In the genomic region with DNA sequence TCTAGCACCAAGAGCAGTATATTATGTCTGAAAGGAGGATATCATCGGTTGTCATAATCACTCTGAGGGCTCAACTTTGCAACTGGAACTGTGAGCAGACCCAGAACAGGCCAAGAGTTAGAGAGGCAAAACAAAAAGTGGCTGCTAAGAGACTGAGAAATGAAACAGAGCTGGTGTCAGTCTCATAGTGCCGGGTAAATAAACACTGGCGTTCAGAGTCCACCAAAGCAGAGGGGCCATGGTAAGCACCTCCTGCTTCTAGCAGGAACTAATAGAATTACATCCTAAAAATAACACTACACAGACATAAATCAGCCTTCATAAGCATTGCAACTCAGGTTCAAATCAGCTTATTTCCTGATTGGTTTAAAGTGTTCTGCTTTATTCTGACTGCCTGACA, we compare ENCODE assay signal across 10 cellular contexts. TPM values are rescaled to one million over a fixed set of nuclear protein-coding genes. Genes with fewer than 3 reads are reported as not detected.
DNase-seq lines count a peak whose midpoint lies in the region; ATAC-seq and TF ChIP-seq lines count a peak whose summit lies in the region.
"Had no signal": no experiment of that assay in that cellular context is flagged by ENCODE, and none has a peak within 500 bp of the region (broad histone marks: within the 10 kb centered on the region; RNA-seq: fewer than 3 reads in every experiment).

No MANE protein-coding gene starts in this region.

- H3K27ac ChIP-seq in PC-3 (ENCODE audit: low read length), result no peak overlapping the region

- no peaks in the 10 kb centered on the region for H3K9me2 ChIP-seq in PC-3 (replicated peaks; ENCODE audit: low read length)

- H3K9ac ChIP-seq in PC-3 (ENCODE audit: low read length), result no peak overlapping the region

- no peaks in the 10 kb centered on the region for H3K79me2 ChIP-seq in PC-3 (ENCODE audit: low read length)

- ATAC-seq in GM18505 (IDR thresholded peaks at IDR 0.05; ENCODE audit: unreplicated experiment) (peak; percentile 75), GM21526 (IDR thresholded peaks at IDR 0.05; ENCODE audit: low FRiP score, unreplicated experiment) (peak; percentile 87), HG03135 (IDR thresholded peaks at IDR 0.05; ENCODE audit: unreplicated experiment) (peak; percentile 99), Right ventricle myocardium superior (ENCODE audit: poor library complexity) (peak; percentile 98), PC-3 (no peak)

- H3F3A ChIP-seq in PC-3 (ENCODE audit: low read length, unreplicated experiment), result no peaks in the 10 kb centered on the region

- TF ChIP-seq POLR2A in GM18505 (IDR thresholded peaks at IDR 0.05; ENCODE audit: borderline replicate concordance, extremely low read depth, insufficient read depth, insufficient read length), result no peak

- DNase-seq in Right ventricle myocardium superior (no peak), PC-3 (no peak), HEK293T (ENCODE audit: extremely low spot score) (no peak), NCI-H524 (lab: John Stamatoyannopoulos, UW) (no peak), NCI-H187 treated with DMSO at 0.1 percent for 48 hours (lab: John Stamatoyannopoulos, UW) (no peak)
- DNase-seq: activated effector memory CD4-positive, alpha-beta T cell treated with Interleukin-2 at 50 U/mL for 16 hours; head of caudate nucleus had no signal

- no peak overlapping the region for H3K4me2 ChIP-seq in PC-3 (ENCODE audit: low read length)

- TF ChIP-seq CTCF in PC-3 (conservative IDR thresholded peaks at IDR 0.05; ENCODE audit: low read depth, low read length), result no peak

- intact Hi-C loops in Right ventricle myocardium superior (cut with DNase I), result no loop called here
- intact Hi-C loops in PC-3 (cut with micrococcal nuclease), result no loop called here

- no peak overlapping the region for H2AFZ ChIP-seq in PC-3 (ENCODE audit: low read length)

- POLR2A ChIA-PET in PC-3 (lab: Charles Lee; ENCODE audit: unreplicated experiment), result no interaction called here
- POLR2A ChIA-PET in HEK293T (lab: Yijun Ruan, JAX), result no interaction called here

- H3K4me3 ChIP-seq in PC-3 (ENCODE audit: low read length), result no peak overlapping the region

- H3K27me3 ChIP-seq in PC-3 (ENCODE audit: low read length), result no peaks in the 10 kb centered on the region

- H3K9me3 ChIP-seq in PC-3 (ENCODE audit: low read length), result no peaks in the 10 kb centered on the region

- no TSS peak for BruUV-seq in PC-3 (replicated peaks; lab: Mats Ljungman, UMichigan)

- CTCF ChIA-PET in PC-3 (lab: Charles Lee) (no interaction called here), HEK293T (lab: Yijun Ruan, JAX) (interaction anchor here (1.0 kb wide), 1 partner anchor 11 kb away, joined by 6 read pairs; a partner anchor contains a TSS)

- H3K4me1 ChIP-seq in PC-3 (ENCODE audit: insufficient read depth, low read length), result no peaks in the 10 kb centered on the region

- H3K36me3 ChIP-seq in PC-3 (ENCODE audit: low read depth, low read length), result no peaks in the 10 kb centered on the region

- H4K20me1 ChIP-seq in PC-3 (ENCODE audit: low read length), result no peaks in the 10 kb centered on the region

TF ChIP-seq in HEK293T, 16 proteins besides CTCF, POLR2A, EP300 and RAD21:
- no peak for TF ChIP-seq ARNT (IDR thresholded peaks at IDR 0.05)
- TF ChIP-seq BHLHE40 (IDR thresholded peaks at IDR 0.05; ENCODE audit: borderline replicate concordance), result no peak
- TF ChIP-seq L3MBTL2 (conservative IDR thresholded peaks at IDR 0.05), result no peak
- TF ChIP-seq, protein P1, sequence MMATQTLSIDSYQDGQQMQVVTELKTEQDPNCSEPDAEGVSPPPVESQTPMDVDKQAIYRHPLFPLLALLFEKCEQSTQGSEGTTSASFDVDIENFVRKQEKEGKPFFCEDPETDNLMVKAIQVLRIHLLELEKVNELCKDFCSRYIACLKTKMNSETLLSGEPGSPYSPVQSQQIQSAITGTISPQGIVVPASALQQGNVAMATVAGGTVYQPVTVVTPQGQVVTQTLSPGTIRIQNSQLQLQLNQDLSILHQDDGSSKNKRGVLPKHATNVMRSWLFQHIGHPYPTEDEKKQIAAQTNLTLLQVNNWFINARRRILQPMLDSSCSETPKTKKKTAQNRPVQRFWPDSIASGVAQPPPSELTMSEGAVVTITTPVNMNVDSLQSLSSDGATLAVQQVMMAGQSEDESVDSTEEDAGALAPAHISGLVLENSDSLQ (IDR thresholded peaks at IDR 0.05), result no peak
- TF ChIP-seq TARDBP (IDR thresholded peaks at IDR 0.05), result no peak
- no peak for TF ChIP-seq FOXM1 (IDR thresholded peaks at IDR 0.05; ENCODE audit: borderline replicate concordance)

RNA-seq across cellular contexts. Expression of a gene that starts 10.3 kb away (rescaled TPM):
- 0.91 TPM for total RNA-seq in Right ventricle myocardium superior
- 6.5 and 8.3 TPM in 2 replicates for total RNA-seq in PC-3 (2014; rRNA removed)
